Comparison of ENCODE assay signal across 2 cellular contexts in the genomic region with DNA sequence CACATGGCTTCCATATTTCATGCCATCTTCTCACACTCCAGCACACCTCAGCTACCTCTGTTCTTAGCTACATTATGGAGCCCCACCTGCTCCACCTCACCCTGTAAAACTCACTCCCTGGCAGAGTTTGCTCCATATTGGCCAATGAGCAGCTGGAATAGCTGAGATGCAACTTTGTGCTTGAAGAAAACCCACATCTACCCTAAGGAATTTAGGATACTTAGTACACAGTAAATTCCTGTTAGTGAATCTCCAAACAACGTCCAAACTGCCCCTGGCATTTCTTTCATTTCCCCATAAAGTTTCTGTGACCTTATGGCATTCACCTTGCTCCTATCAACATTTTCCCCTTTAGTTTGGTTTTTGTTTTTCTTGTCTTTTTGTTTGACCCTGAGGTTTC.
TF ChIP-seq lines count a peak whose summit lies in the region.

No MANE protein-coding gene starts in this region.

TF ChIP-seq in GM23338, 12 proteins besides CTCF, POLR2A, EP300 and RAD21 (continued from another document):
- TF ChIP-seq, protein P1, sequence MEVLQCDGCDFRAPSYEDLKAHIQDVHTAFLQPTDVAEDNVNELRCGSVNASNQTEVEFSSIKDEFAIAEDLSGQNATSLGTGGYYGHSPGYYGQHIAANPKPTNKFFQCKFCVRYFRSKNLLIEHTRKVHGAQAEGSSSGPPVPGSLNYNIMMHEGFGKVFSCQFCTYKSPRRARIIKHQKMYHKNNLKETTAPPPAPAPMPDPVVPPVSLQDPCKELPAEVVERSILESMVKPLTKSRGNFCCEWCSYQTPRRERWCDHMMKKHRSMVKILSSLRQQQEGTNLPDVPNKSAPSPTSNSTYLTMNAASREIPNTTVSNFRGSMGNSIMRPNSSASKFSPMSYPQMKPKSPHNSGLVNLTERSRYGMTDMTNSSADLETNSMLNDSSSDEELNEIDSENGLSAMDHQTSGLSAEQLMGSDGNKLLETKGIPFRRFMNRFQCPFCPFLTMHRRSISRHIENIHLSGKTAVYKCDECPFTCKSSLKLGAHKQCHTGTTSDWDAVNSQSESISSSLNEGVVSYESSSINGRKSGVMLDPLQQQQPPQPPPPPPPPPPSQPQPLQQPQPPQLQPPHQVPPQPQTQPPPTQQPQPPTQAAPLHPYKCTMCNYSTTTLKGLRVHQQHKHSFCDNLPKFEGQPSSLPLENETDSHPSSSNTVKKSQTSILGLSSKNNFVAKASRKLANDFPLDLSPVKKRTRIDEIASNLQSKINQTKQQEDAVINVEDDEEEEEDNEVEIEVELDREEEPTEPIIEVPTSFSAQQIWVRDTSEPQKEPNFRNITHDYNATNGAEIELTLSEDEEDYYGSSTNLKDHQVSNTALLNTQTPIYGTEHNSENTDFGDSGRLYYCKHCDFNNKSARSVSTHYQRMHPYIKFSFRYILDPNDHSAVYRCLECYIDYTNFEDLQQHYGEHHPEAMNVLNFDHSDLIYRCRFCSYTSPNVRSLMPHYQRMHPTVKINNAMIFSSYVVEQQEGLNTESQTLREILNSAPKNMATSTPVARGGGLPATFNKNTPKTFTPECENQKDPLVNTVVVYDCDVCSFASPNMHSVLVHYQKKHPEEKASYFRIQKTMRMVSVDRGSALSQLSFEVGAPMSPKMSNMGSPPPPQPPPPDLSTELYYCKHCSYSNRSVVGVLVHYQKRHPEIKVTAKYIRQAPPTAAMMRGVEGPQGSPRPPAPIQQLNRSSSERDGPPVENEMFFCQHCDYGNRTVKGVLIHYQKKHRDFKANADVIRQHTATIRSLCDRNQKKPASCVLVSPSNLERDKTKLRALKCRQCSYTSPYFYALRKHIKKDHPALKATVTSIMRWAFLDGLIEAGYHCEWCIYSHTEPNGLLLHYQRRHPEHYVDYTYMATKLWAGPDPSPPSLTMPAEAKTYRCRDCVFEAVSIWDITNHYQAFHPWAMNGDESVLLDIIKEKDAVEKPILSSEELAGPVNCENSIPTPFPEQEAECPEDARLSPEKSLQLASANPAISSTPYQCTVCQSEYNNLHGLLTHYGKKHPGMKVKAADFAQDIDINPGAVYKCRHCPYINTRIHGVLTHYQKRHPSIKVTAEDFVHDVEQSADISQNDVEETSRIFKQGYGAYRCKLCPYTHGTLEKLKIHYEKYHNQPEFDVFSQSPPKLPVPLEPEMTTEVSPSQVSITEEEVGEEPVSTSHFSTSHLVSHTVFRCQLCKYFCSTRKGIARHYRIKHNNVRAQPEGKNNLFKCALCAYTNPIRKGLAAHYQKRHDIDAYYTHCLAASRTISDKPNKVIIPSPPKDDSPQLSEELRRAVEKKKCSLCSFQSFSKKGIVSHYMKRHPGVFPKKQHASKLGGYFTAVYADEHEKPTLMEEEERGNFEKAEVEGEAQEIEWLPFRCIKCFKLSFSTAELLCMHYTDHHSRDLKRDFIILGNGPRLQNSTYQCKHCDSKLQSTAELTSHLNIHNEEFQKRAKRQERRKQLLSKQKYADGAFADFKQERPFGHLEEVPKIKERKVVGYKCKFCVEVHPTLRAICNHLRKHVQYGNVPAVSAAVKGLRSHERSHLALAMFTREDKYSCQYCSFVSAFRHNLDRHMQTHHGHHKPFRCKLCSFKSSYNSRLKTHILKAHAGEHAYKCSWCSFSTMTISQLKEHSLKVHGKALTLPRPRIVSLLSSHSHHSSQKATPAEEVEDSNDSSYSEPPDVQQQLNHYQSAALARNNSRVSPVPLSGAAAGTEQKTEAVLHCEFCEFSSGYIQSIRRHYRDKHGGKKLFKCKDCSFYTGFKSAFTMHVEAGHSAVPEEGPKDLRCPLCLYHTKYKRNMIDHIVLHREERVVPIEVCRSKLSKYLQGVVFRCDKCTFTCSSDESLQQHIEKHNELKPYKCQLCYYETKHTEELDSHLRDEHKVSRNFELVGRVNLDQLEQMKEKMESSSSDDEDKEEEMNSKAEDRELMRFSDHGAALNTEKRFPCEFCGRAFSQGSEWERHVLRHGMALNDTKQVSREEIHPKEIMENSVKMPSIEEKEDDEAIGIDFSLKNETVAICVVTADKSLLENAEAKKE (CRISPR knock-in tag; IDR thresholded peaks at IDR 0.05) = no peak
- TF ChIP-seq STAT1 (IDR thresholded peaks at IDR 0.05; ENCODE audit: unreplicated experiment) = no peak
- TF ChIP-seq, protein P2, sequence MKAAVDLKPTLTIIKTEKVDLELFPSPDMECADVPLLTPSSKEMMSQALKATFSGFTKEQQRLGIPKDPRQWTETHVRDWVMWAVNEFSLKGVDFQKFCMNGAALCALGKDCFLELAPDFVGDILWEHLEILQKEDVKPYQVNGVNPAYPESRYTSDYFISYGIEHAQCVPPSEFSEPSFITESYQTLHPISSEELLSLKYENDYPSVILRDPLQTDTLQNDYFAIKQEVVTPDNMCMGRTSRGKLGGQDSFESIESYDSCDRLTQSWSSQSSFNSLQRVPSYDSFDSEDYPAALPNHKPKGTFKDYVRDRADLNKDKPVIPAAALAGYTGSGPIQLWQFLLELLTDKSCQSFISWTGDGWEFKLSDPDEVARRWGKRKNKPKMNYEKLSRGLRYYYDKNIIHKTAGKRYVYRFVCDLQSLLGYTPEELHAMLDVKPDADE (IDR thresholded peaks at IDR 0.05) = no peak
- TF ChIP-seq, protein P3, sequence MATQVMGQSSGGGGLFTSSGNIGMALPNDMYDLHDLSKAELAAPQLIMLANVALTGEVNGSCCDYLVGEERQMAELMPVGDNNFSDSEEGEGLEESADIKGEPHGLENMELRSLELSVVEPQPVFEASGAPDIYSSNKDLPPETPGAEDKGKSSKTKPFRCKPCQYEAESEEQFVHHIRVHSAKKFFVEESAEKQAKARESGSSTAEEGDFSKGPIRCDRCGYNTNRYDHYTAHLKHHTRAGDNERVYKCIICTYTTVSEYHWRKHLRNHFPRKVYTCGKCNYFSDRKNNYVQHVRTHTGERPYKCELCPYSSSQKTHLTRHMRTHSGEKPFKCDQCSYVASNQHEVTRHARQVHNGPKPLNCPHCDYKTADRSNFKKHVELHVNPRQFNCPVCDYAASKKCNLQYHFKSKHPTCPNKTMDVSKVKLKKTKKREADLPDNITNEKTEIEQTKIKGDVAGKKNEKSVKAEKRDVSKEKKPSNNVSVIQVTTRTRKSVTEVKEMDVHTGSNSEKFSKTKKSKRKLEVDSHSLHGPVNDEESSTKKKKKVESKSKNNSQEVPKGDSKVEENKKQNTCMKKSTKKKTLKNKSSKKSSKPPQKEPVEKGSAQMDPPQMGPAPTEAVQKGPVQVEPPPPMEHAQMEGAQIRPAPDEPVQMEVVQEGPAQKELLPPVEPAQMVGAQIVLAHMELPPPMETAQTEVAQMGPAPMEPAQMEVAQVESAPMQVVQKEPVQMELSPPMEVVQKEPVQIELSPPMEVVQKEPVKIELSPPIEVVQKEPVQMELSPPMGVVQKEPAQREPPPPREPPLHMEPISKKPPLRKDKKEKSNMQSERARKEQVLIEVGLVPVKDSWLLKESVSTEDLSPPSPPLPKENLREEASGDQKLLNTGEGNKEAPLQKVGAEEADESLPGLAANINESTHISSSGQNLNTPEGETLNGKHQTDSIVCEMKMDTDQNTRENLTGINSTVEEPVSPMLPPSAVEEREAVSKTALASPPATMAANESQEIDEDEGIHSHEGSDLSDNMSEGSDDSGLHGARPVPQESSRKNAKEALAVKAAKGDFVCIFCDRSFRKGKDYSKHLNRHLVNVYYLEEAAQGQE (IDR thresholded peaks at IDR 0.05; ENCODE audit: unreplicated experiment) = no peak

TF ChIP-seq in WTC11, 78 proteins besides CTCF, POLR2A, EP300 and RAD21 (continued from another document):
- TF ChIP-seq, protein P4, sequence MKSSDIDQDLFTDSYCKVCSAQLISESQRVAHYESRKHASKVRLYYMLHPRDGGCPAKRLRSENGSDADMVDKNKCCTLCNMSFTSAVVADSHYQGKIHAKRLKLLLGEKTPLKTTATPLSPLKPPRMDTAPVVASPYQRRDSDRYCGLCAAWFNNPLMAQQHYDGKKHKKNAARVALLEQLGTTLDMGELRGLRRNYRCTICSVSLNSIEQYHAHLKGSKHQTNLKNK (CRISPR knock-in tag; IDR thresholded peaks at IDR 0.05) = no peak
- TF ChIP-seq ZNF317 (CRISPR knock-in tag; IDR thresholded peaks at IDR 0.05; ENCODE audit: borderline replicate concordance, low read depth) (no peak), ZNF138 (CRISPR knock-in tag; conservative IDR thresholded peaks at IDR 0.05) (no peak), ZNF671 (CRISPR knock-in tag; IDR thresholded peaks at IDR 0.05) (no peak), FOXP1 (CRISPR knock-in tag; IDR thresholded peaks at IDR 0.05; ENCODE audit: borderline replicate concordance) (no peak), ZNF232 (CRISPR knock-in tag; IDR thresholded peaks at IDR 0.05) (no peak), CBFB (CRISPR knock-in tag; IDR thresholded peaks at IDR 0.05; ENCODE audit: low read depth) (no peak), JAZF1 (CRISPR knock-in tag; IDR thresholded peaks at IDR 0.05) (no peak), KAT7 (CRISPR knock-in tag; IDR thresholded peaks at IDR 0.05; ENCODE audit: borderline replicate concordance) (no peak)
- TF ChIP-seq, protein P5, sequence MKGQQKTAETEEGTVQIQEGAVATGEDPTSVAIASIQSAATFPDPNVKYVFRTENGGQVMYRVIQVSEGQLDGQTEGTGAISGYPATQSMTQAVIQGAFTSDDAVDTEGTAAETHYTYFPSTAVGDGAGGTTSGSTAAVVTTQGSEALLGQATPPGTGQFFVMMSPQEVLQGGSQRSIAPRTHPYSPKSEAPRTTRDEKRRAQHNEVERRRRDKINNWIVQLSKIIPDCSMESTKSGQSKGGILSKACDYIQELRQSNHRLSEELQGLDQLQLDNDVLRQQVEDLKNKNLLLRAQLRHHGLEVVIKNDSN (CRISPR knock-in tag; IDR thresholded peaks at IDR 0.05) = no peak
